ENCODE assay signal across 8 cellular contexts in the genomic region with DNA sequence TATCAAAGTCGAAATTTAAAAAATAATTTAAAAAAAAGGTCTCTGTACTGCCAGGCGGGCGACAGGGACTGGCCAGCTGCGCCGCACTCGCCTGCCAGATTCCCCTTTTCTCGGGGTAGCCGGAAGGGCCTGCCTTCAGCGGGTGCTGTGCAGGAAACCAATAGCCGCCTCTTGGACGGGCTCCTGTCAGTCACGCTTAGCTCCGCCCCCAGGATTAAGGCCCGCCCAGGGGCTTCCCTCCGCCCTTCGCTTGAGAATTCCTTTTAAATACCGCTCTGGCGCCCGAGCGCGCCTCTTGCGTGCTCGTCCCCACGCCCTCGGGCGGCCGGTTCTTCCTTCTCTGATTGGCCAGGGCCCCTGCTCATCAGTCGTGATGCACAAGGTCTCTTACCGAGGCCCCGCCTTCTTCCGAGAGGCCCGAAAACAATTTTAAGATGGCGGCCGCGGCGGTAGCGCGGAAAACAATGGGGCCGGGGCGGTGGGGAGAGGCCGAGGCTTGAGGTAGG. TPM values are rescaled to one million over a fixed set of nuclear protein-coding genes. Genes with fewer than 3 reads are reported as not detected.
DNase-seq lines count a peak whose midpoint lies in the region; ATAC-seq and TF ChIP-seq lines count a peak whose summit lies in the region.

A gene with protein sequence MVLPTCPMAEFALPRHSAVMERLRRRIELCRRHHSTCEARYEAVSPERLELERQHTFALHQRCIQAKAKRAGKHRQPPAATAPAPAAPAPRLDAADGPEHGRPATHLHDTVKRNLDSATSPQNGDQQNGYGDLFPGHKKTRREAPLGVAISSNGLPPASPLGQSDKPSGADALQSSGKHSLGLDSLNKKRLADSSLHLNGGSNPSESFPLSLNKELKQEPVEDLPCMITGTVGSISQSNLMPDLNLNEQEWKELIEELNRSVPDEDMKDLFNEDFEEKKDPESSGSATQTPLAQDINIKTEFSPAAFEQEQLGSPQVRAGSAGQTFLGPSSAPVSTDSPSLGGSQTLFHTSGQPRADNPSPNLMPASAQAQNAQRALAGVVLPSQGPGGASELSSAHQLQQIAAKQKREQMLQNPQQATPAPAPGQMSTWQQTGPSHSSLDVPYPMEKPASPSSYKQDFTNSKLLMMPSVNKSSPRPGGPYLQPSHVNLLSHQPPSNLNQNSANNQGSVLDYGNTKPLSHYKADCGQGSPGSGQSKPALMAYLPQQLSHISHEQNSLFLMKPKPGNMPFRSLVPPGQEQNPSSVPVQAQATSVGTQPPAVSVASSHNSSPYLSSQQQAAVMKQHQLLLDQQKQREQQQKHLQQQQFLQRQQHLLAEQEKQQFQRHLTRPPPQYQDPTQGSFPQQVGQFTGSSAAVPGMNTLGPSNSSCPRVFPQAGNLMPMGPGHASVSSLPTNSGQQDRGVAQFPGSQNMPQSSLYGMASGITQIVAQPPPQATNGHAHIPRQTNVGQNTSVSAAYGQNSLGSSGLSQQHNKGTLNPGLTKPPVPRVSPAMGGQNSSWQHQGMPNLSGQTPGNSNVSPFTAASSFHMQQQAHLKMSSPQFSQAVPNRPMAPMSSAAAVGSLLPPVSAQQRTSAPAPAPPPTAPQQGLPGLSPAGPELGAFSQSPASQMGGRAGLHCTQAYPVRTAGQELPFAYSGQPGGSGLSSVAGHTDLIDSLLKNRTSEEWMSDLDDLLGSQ (plus strand): TSS at position 411 of the 506 bp plus-strand sequence. CDS start 291 bp downstream, outside the sequence.

- H3K4me3 Mint-ChIP-seq in activated B cell treated with CpG ODN at 0.5 μM for 24 hours, result peak within 1 kb of the TSS; percentile 93

- in situ Hi-C loops in GM18951 (cut with MboI; ENCODE audit: low sequenced_read_pairs, unreplicated experiment), result no loop called here

- ATAC-seq in HG03196 (IDR thresholded peaks at IDR 0.05; ENCODE audit: unreplicated experiment), result peak; percentile 96
- peak; percentile 93 for ATAC-seq in activated B cell treated with CpG ODN at 0.5 μM for 24 hours (ENCODE audit: low read depth)

- peak within 1 kb of the TSS; percentile 82 for H3K27ac ChIP-seq in caudate nucleus (ENCODE audit: low read depth, low read length)

- no peaks in the 10 kb centered on the region for H3K9me3 Mint-ChIP-seq in activated B cell treated with CpG ODN at 0.5 μM for 24 hours

- TF ChIP-seq POLR2A in GM18951 (IDR thresholded peaks at IDR 0.05; ENCODE audit: extremely low read depth, insufficient read depth, insufficient read length), result peak; percentile 81

- CTCF ChIA-PET in activated B cell treated with CpG ODN at 0.5 μM for 24 hours (lab: Charles Lee), result interaction anchor here (0.6 to 2.0 kb wide), 3 partner anchors 24 to 243 kb away, joined by 3 to 9 read pairs (median 4); no protein-coding TSS in a partner anchor

- H3K27me3 Mint-ChIP-seq in activated B cell treated with CpG ODN at 0.5 μM for 24 hours, result no peaks in the 10 kb centered on the region

- DNase-seq in AG08395 (ENCODE audit: low spot score) (peak; percentile 99), NCI-H345 (lab: John Stamatoyannopoulos, UW) (peak; percentile 100), activated B cell treated with CpG ODN at 0.5 μM for 24 hours (peak; percentile 98), caudate nucleus (lab: John Stamatoyannopoulos, UW) (peak; percentile 76 to 100 (median 99)), iPS-NIHi7 (ENCODE audit: extremely low spot score) (peak; percentile 98), smooth muscle cell of the brain vasculature (ENCODE audit: low read depth, low spot score) (peak; percentile 100)

- peak within 1 kb of the TSS; percentile 91 for H3K27ac Mint-ChIP-seq in activated B cell treated with CpG ODN at 0.5 μM for 24 hours

- POLR2A ChIA-PET in activated B cell treated with CpG ODN at 0.5 μM for 24 hours (lab: Charles Lee), result interaction anchor here (0.6 to 2.8 kb wide), 19 partner anchors 9 to 239 kb away, joined by 3 to 35 read pairs (median 5); a partner anchor contains a TSS

- H3K36me3 Mint-ChIP-seq in activated B cell treated with CpG ODN at 0.5 μM for 24 hours (ENCODE audit: low read depth), result peaks cover 48% of the 10 kb centered on the region

- intact Hi-C loops in activated B cell treated with CpG ODN at 0.5 μM for 24 hours (cut with micrococcal nuclease), result loop anchor here (1.0 to 10.0 kb wide), 13 partner anchors 30 to 1108 kb away; a partner anchor contains a TSS

- TF ChIP-seq CTCF in activated B cell treated with CpG ODN at 0.5 μM for 24 hours (IDR thresholded peaks at IDR 0.05), result no peak

- H3K4me1 Mint-ChIP-seq in activated B cell treated with CpG ODN at 0.5 μM for 24 hours, result peaks cover 37% of the 10 kb centered on the region

RNA-seq across cellular contexts. Expression of the gene that starts here (rescaled TPM):
- total RNA-seq in activated B cell treated with CpG ODN at 0.5 μM for 24 hours, result 33.6 and 38.8 TPM in 2 replicates

Comparison
In these comparisons a context has a peak if more than half of its experiments do, and no peak if none do; other contexts are left out.
1. Peak in every context shown above with its lines: DNase-seq, ATAC-seq and H3K27ac ChIP-seq.